Comparison of ENCODE assay signal across 11 cellular contexts in genomic region chr17:69574257-69575197, GRCh38.
DNase-seq lines count a peak whose midpoint lies in the region; TF ChIP-seq lines count a peak whose summit lies in the region.
"Had no signal": no experiment of that assay in that cellular context is flagged by ENCODE, and none has a peak within 500 bp of the region (broad histone marks: within the 10 kb centered on the region; RNA-seq: fewer than 3 reads in every experiment).

No MANE protein-coding gene starts in this region.

- H3K9ac ChIP-seq in fibroblast of lung (ENCODE audit: insufficient read depth, low read length) = no peak overlapping the region
- no peak overlapping the region for H3K9ac ChIP-seq in parathyroid adenoma

- H3K27me3 ChIP-seq in DOHH2 (ENCODE audit: control insufficient read depth, low read length) = no peaks in the 10 kb centered on the region
- H3K27me3 ChIP-seq in fibroblast of lung (ENCODE audit: control insufficient read depth, insufficient read depth, low read length) = no peaks in the 10 kb centered on the region
- no peaks in the 10 kb centered on the region for H3K27me3 ChIP-seq in parathyroid adenoma (ENCODE audit: control insufficient read depth, insufficient read depth, low read length)

- no peaks in the 10 kb centered on the region; the same call in 1 of the 2 replicates for H3K36me3 ChIP-seq in DOHH2 (ENCODE audit: control insufficient read depth, low read length)
- H3K36me3 ChIP-seq in fibroblast of lung (ENCODE audit: control insufficient read depth, insufficient read depth, low read length) = no peaks in the 10 kb centered on the region
- H3K36me3 ChIP-seq in parathyroid adenoma (ENCODE audit: control insufficient read depth, insufficient read depth, low read length) = no peaks in the 10 kb centered on the region

- H3K9me3 ChIP-seq in DOHH2 (ENCODE audit: control insufficient read depth, insufficient read depth, low read length) (no peaks in the 10 kb centered on the region), fibroblast of lung (ENCODE audit: control insufficient read depth, insufficient read depth, low read depth, low read length) (no peaks in the 10 kb centered on the region), parathyroid adenoma (ENCODE audit: control insufficient read depth, low read length) (no peaks in the 10 kb centered on the region)
- H3K9me3 ChIP-seq: Caco-2 had no signal

- TF ChIP-seq CTCF in DOHH2 (IDR thresholded peaks at IDR 0.05; ENCODE audit: low read depth, low read length, poor library complexity, severe bottlenecking) (no peak), fibroblast of lung (conservative IDR thresholded peaks at IDR 0.05 in 1 of 2, IDR thresholded peaks at IDR 0.05 in 1 of 2; ENCODE audit: low read depth in 1 of 2, low read length in 2 of 2) (no peak), parathyroid adenoma (IDR thresholded peaks at IDR 0.05) (no peak)

- H3K79me2 ChIP-seq in DOHH2 (ENCODE audit: control insufficient read depth, low read length) = no peaks in the 10 kb centered on the region
- H3K79me2 ChIP-seq in fibroblast of lung (ENCODE audit: control insufficient read depth, insufficient read depth, low read length) = no peaks in the 10 kb centered on the region
- no peaks in the 10 kb centered on the region for H3K79me2 ChIP-seq in parathyroid adenoma

- H3K4me3 ChIP-seq in DOHH2 (ENCODE audit: low read length) = peak overlapping the region; percentile 52
- H3K4me3 ChIP-seq in fibroblast of lung (replicated peaks in 1 of 4; ENCODE audit: control extremely low read depth in 1 of 4, insufficient read depth in 1 of 4, low read depth in 3 of 4, low read length in 4 of 4) = no peak overlapping the region
- H3K4me3 ChIP-seq in parathyroid adenoma (ENCODE audit: low read depth, low read length) = no peak overlapping the region

- H4K20me1 ChIP-seq in DOHH2 (ENCODE audit: control insufficient read depth, insufficient read depth, low read depth, low read length) = no peaks in the 10 kb centered on the region
- H4K20me1 ChIP-seq in fibroblast of lung (ENCODE audit: control insufficient read depth, extremely low read depth, insufficient read depth, low read length) = no peaks in the 10 kb centered on the region

- H3K9me2 ChIP-seq in DOHH2 (replicated peaks; ENCODE audit: control insufficient read depth, low read length) = no peaks in the 10 kb centered on the region

- peaks cover 40% of the 10 kb centered on the region for H3F3A ChIP-seq in DOHH2 (ENCODE audit: control insufficient read depth, insufficient read depth)

- DNase-seq in fibroblast of lung (ENCODE audit: low read depth in 2 of 2) (peak; percentile 79 to 86), NCI-H146 (lab: John Stamatoyannopoulos, UW) (no peak), HuH-7.5 (ENCODE audit: low spot score) (no peak)
- DNase-seq in effector CD4-positive, alpha-beta T cell = no peak
- no peak for DNase-seq in activated CD4-positive, CD25-positive, alpha-beta regulatory T cell (lab: John Stamatoyannopoulos, UW)
- DNase-seq: activated CD4-positive, alpha-beta T cell treated with anti-CD3 and anti-CD28 coated beads, Interleukin-2, amount 50 U/mL, for 48 hours; Caco-2; stimulated activated naive CD8-positive, alpha-beta T cell treated with anti-CD3 and anti-CD28 coated beads, Interleukin-15, amount 100 ng/mL, for 72 hours had no signal

- H2AFZ ChIP-seq in fibroblast of lung (ENCODE audit: low read length) = no peak overlapping the region
- H2AFZ ChIP-seq in parathyroid adenoma = peak overlapping the region; percentile 43

- H3K4me1 ChIP-seq in DOHH2 (ENCODE audit: control insufficient read depth, low read length) = peaks cover 100% of the 10 kb centered on the region
- peaks cover 9% of the 10 kb centered on the region for H3K4me1 ChIP-seq in fibroblast of lung (ENCODE audit: control insufficient read depth, extremely low read depth, insufficient read depth, low read length)
- peaks cover 11% of the 10 kb centered on the region for H3K4me1 ChIP-seq in parathyroid adenoma
- H3K4me1 ChIP-seq: Caco-2 had no signal

- H3K27ac ChIP-seq in DOHH2 (ENCODE audit: low read depth, low read length) (peak overlapping the region; percentile 97), fibroblast of lung (ENCODE audit: insufficient read depth, low read length) (peak overlapping the region; percentile 38), parathyroid adenoma (peak overlapping the region; percentile 29)

- peak overlapping the region; percentile 76 for H3K4me2 ChIP-seq in DOHH2 (ENCODE audit: low read length)
- H3K4me2 ChIP-seq in fibroblast of lung (ENCODE audit: extremely low read depth, insufficient read depth, low read length) = peak overlapping the region; percentile 1
- no peak overlapping the region for H3K4me2 ChIP-seq in parathyroid adenoma (ENCODE audit: low read length)

TF ChIP-seq in PFSK-1, 5 proteins besides CTCF, POLR2A, EP300 and RAD21:
- no peak for TF ChIP-seq POLR2AphosphoS5 (IDR thresholded peaks at IDR 0.05; ENCODE audit: low read depth, low read length)
- TF ChIP-seq FOXP2 (optimal IDR thresholded peaks at IDR 0.05; ENCODE audit: borderline replicate concordance, extremely low read depth, extremely low read length, insufficient read depth) = peak; percentile 40

Comparison
In these comparisons a context has a peak if more than half of its experiments do, and no peak if none do; other contexts are left out.
1. H3K27ac ChIP-seq: peak in every context shown above with its lines; median percentile 97 in DOHH2; 38 in fibroblast of lung; 29 in parathyroid adenoma.
2. DNase-seq: peak in fibroblast of lung (2 of 2); none in effector CD4-positive, alpha-beta T cell (single experiment), NCI-H146 (single experiment), activated CD4-positive, CD25-positive, alpha-beta regulatory T cell (0 of 4) and HuH-7.5 (single experiment).